8 cellular contexts compared by ENCODE assay signal in genomic region chr4:140754918-140755810, GRCh38. TPM values are rescaled to one million over a fixed set of nuclear protein-coding genes. Genes with fewer than 3 reads are reported as not detected.
A peak's percentile ranks its signal among the peaks of the same experiment; 100 is the strongest.
DNase-seq lines count a peak whose midpoint lies in the region; ATAC-seq and TF ChIP-seq lines count a peak whose summit lies in the region.

No MANE protein-coding gene starts in this region.

- no peaks in the 10 kb centered on the region for H3K27me3 ChIP-seq in ACC112 (ENCODE audit: insufficient read depth, low read length)
- H3K27me3 ChIP-seq in right cardiac atrium (ENCODE audit: control insufficient read depth, insufficient read depth): no peaks in the 10 kb centered on the region

- POLR2A ChIA-PET in RWPE1 (lab: Yijun Ruan, JAX; ENCODE audit: low non-redundant PET): no interaction called here

- H3K4me3 Mint-ChIP-seq in stimulated activated naive B cell treated with anti-CD40 and anti-IgM and Interleukin-4, amounts not matched to agents 10 μg/mL and 1 μg/mL and 100 μg/mL, for 72 hours: peak overlapping the region; percentile 86 to 93

- ATAC-seq in GM19467 (IDR thresholded peaks at IDR 0.05; ENCODE audit: unreplicated experiment) (peak; percentile 33), right cardiac atrium (no peak), HG02970 (IDR thresholded peaks at IDR 0.05; ENCODE audit: low FRiP score, unreplicated experiment) (no peak), GM21576 (IDR thresholded peaks at IDR 0.05; ENCODE audit: unreplicated experiment) (no peak)
- peak; percentile 61 to 65 for ATAC-seq in stimulated activated naive B cell treated with anti-CD40 and anti-IgM and Interleukin-4, amounts not matched to agents 10 μg/mL and 1 μg/mL and 100 μg/mL, for 72 hours (replicated peaks)

- H3K36me3 Mint-ChIP-seq in stimulated activated naive B cell treated with anti-CD40 and anti-IgM and Interleukin-4, amounts not matched to agents 10 μg/mL and 1 μg/mL and 100 μg/mL, for 72 hours: peaks cover 0 to 5% of the 10 kb centered on the region in 2 donors

- intact Hi-C loops in right cardiac atrium (cut with DNase I): loop anchor here in 1 of 4 donors (10.0 kb wide), 1 partner anchor 110 kb away; no protein-coding TSS in a partner anchor

- DNase-seq in RWPE1 (ENCODE audit: low spot score): no peak
- no peak for DNase-seq in right cardiac atrium
- DNase-seq in stimulated activated naive B cell treated with anti-CD40 and anti-IgM and Interleukin-4, amounts not matched to agents 10 μg/mL and 1 μg/mL and 100 μg/mL, for 72 hours: no peak
- DNase-seq in stimulated activated CD4-positive, alpha-beta T cell treated with anti-CD3 and anti-CD28 coated beads, Interleukin-1b, Interleukin-23, amount 100 ng/mL, for 48 hours: no peak

- CTCF ChIA-PET in RWPE1 (lab: Yijun Ruan, JAX): interaction anchor here (0.6 kb wide), 1 partner anchor 66 kb away, joined by 3 read pairs; no protein-coding TSS in a partner anchor

- peaks cover 10% of the 10 kb centered on the region for H3K4me1 ChIP-seq in ACC112 (ENCODE audit: control insufficient read depth, insufficient read depth, low read length, unreplicated experiment)
- no peaks in the 10 kb centered on the region for H3K4me1 ChIP-seq in right cardiac atrium (ENCODE audit: control insufficient read depth, insufficient read depth, low read length)

- H2AFZ ChIP-seq in ACC112 (ENCODE audit: low read length, unreplicated experiment): peak overlapping the region; percentile 86

- peaks cover 27 to 69% of the 10 kb centered on the region in 2 donors for H3K4me1 Mint-ChIP-seq in stimulated activated naive B cell treated with anti-CD40 and anti-IgM and Interleukin-4, amounts not matched to agents 10 μg/mL and 1 μg/mL and 100 μg/mL, for 72 hours

- H3K27me3 Mint-ChIP-seq in stimulated activated naive B cell treated with anti-CD40 and anti-IgM and Interleukin-4, amounts not matched to agents 10 μg/mL and 1 μg/mL and 100 μg/mL, for 72 hours: no peaks in the 10 kb centered on the region

- H3K9me3 Mint-ChIP-seq in stimulated activated naive B cell treated with anti-CD40 and anti-IgM and Interleukin-4, amounts not matched to agents 10 μg/mL and 1 μg/mL and 100 μg/mL, for 72 hours: no peaks in the 10 kb centered on the region

- peaks cover 9% of the 10 kb centered on the region; the same call in 1 of the 2 replicates for H3K36me3 ChIP-seq in ACC112 (ENCODE audit: insufficient read depth, low read length)

- H3K27ac Mint-ChIP-seq in stimulated activated naive B cell treated with anti-CD40 and anti-IgM and Interleukin-4, amounts not matched to agents 10 μg/mL and 1 μg/mL and 100 μg/mL, for 72 hours: peak overlapping the region; percentile 21

- H3K4me3 ChIP-seq in ACC112 (ENCODE audit: low read depth, low read length): peak overlapping the region; percentile 92
- H3K4me3 ChIP-seq in right cardiac atrium (ENCODE audit: low read length): peak overlapping the region; percentile 70

- H3K27ac ChIP-seq in ACC112 (ENCODE audit: low read depth, low read length): peak overlapping the region; percentile 8; the same call in 1 of the 2 replicates
- H3K27ac ChIP-seq in RWPE1: peak overlapping the region; percentile 95
- H3K27ac ChIP-seq in right cardiac atrium (ENCODE audit: low read length): peak overlapping the region; percentile 94

- no peaks in the 10 kb centered on the region for H3K9me3 ChIP-seq in right cardiac atrium (ENCODE audit: control insufficient read depth, low read length)

- H3K79me2 ChIP-seq in ACC112 (ENCODE audit: control insufficient read depth, insufficient read depth, low read length, unreplicated experiment): peaks cover 45% of the 10 kb centered on the region

- WGBS in right cardiac atrium: 7% methylated on average over 13 of the region's 13 CpGs

- TF ChIP-seq CTCF in RWPE1 (conservative IDR thresholded peaks at IDR 0.05; ENCODE audit: low read depth): no peak

RNA-seq across cellular contexts. Expression of gene TBC1D9, which starts 1.0 kb away (rescaled TPM):
- 10 to 100 TPM; 10.2 to 13.6 (median 12.7) TPM for total RNA-seq in right cardiac atrium
- 5.1 TPM for polyA plus RNA-seq in right cardiac atrium

Comparison
In these comparisons a context has a peak if more than half of its experiments do, and no peak if none do; other contexts are left out.
1. H3K27ac ChIP-seq: peak in every context shown above with its lines; median percentile 95 in RWPE1; 94 in right cardiac atrium; 8 in ACC112.
2. ATAC-seq: peak in GM19467 (single experiment) and stimulated activated naive B cell treated with anti-CD40 and anti-IgM and Interleukin-4, amounts not matched to agents 10 μg/mL and 1 μg/mL and 100 μg/mL, for 72 hours (2 of 2); none in right cardiac atrium (0 of 2), HG02970 (single experiment) and GM21576 (single experiment).